In genomic region chr1:201990427-201990826, GRCh38 we compare ENCODE assay signal across 14 cellular contexts. TPM values are rescaled to one million over a fixed set of nuclear protein-coding genes. Genes with fewer than 3 reads are reported as not detected.
"Had no signal": no experiment of that assay in that cellular context is flagged by ENCODE, and none has a peak within 500 bp of the region (broad histone marks: within the 10 kb centered on the region; RNA-seq: fewer than 3 reads in every experiment).

No MANE protein-coding gene starts in this region.

- H3K27ac Mint-ChIP-seq: activated CD4-positive, alpha-beta memory T cell treated with anti-CD3 and anti-CD28 coated beads for 36 hours; dendritic cell treated with granulocyte-macrophage colony-stimulating factor and Interleukin-4, amounts not matched to agents 40 ng/mL and 50 ng/mL, for 4 days; stimulated activated effector memory CD8-positive, alpha-beta T cell treated with anti-CD3 and anti-CD28 coated beads, Interleukin-12 subunit alpha, Interleukin-12 subunit beta, amount 100 ng/mL, for 72 hours had no signal

- H3K4me3 ChIP-seq: left lung, ovary, smooth muscle cell, tibial nerve, vagina had no signal

- H3K4me2 ChIP-seq: smooth muscle cell had no signal

- H3K36me3 ChIP-seq: ovary had no signal

- H3K9me3 Mint-ChIP-seq: activated CD4-positive, alpha-beta memory T cell treated with anti-CD3 and anti-CD28 coated beads for 36 hours; activated T-cell treated with anti-CD3 and anti-CD28 coated beads, Interleukin-2, amount 50 U/mL, for 4 hours; dendritic cell treated with granulocyte-macrophage colony-stimulating factor and Interleukin-4, amounts not matched to agents 40 ng/mL and 50 ng/mL, for 4 days; stimulated activated effector memory CD8-positive, alpha-beta T cell treated with anti-CD3 and anti-CD28 coated beads, Interleukin-12 subunit alpha, Interleukin-12 subunit beta, amount 100 ng/mL, for 72 hours had no signal

- H3K27ac ChIP-seq: left lung, ovary, tibial nerve, vagina had no signal

- H3K9me3 ChIP-seq: left lung, ovary, tibial nerve, vagina had no signal

- H3K4me3 Mint-ChIP-seq: activated CD4-positive, alpha-beta memory T cell treated with anti-CD3 and anti-CD28 coated beads for 36 hours; activated T-cell treated with anti-CD3 and anti-CD28 coated beads, Interleukin-2, amount 50 U/mL, for 4 hours; dendritic cell treated with granulocyte-macrophage colony-stimulating factor and Interleukin-4, amounts not matched to agents 40 ng/mL and 50 ng/mL, for 4 days; stimulated activated effector memory CD8-positive, alpha-beta T cell treated with anti-CD3 and anti-CD28 coated beads, Interleukin-12 subunit alpha, Interleukin-12 subunit beta, amount 100 ng/mL, for 72 hours had no signal

- H3K27me3 Mint-ChIP-seq: activated CD4-positive, alpha-beta memory T cell treated with anti-CD3 and anti-CD28 coated beads for 36 hours; dendritic cell treated with granulocyte-macrophage colony-stimulating factor and Interleukin-4, amounts not matched to agents 40 ng/mL and 50 ng/mL, for 4 days had no signal

- H3K4me1 Mint-ChIP-seq: stimulated activated effector memory CD8-positive, alpha-beta T cell treated with anti-CD3 and anti-CD28 coated beads, Interleukin-12 subunit alpha, Interleukin-12 subunit beta, amount 100 ng/mL, for 72 hours had no signal

- H3K4me1 ChIP-seq: left lung had no signal

- DNase-seq: activated CD4-positive, alpha-beta memory T cell treated with anti-CD3 and anti-CD28 coated beads for 36 hours; activated CD4-positive, alpha-beta T cell treated with anti-CD3 and anti-CD28 coated beads for 1 hour; activated T-cell treated with anti-CD3 and anti-CD28 coated beads, Interleukin-2, amount 50 U/mL, for 4 hours; central memory CD4-positive, alpha-beta T cell; left lung; retina; T-helper 9 cell had no signal

- H3K27me3 ChIP-seq: left lung, ovary, tibial nerve, vagina had no signal

RNA-seq across cellular contexts. Expression of gene LMOD1, which starts 44.1 kb away (rescaled TPM):
- total RNA-seq: activated CD4-positive, alpha-beta memory T cell treated with anti-CD3 and anti-CD28 coated beads for 36 hours had no signal
- polyA plus RNA-seq: neural cell had no signal
